ENCODE assay signal across 29 cellular contexts in the genomic region with DNA sequence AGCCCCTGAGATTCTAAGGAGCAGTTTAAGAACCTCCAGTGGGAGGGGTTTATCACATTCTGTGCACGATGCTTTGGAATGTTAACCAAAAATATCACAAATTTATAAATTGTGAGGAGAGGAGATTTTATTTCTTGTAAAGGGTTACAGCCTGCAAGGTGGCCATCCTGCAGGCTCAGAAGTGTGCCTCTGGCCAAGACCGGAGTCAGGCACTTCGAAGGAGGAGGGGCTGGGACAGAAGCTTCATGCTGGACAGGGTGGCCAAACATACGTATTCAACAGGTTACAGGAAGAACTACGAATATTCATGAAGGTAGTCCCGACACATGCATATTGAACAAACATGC.
"Had no signal": no experiment of that assay in that cellular context is flagged by ENCODE, and none has a peak within 500 bp of the region (broad histone marks: within the 10 kb centered on the region; RNA-seq: fewer than 3 reads in every experiment).

No MANE protein-coding gene starts in this region.

- H3K27me3 ChIP-seq: brain microvascular endothelial cell, dorsolateral prefrontal cortex had no signal

- ATAC-seq: activated CD4-positive, CD25-positive, alpha-beta regulatory T cell treated with anti-CD3 and anti-CD28 coated beads, Interleukin-2, amount 50 U/mL, for 24 hours; activated CD8-positive, alpha-beta T cell treated with anti-CD3 and anti-CD28 coated beads for 36 hours; activated T-cell treated with anti-CD3 and anti-CD28 coated beads, Interleukin-2, amount 50 U/mL, for 4 hours; activated T-helper 17 cell treated with anti-CD3 and anti-CD28 coated beads, Interleukin-2, amount 50 U/mL, for 72 hours; esophagus mucosa; T-helper 17 cell had no signal

- H3K36me3 ChIP-seq: brain microvascular endothelial cell, WERI-Rb-1 had no signal

- DNase-seq: activated B cell treated with CpG ODN at 0.5 μM for 24 hours; activated CD4-positive, alpha-beta T cell treated with anti-CD3 and anti-CD28 coated beads for 48 hours; activated CD4-positive, alpha-beta T cell treated with anti-CD3 and anti-CD28 coated beads, Interleukin-2, amount 50 U/mL, for 1 hour; activated CD4-positive, alpha-beta T cell treated with anti-CD3 and anti-CD28 coated beads, Interleukin-2, amount 50 U/mL, for 48 hours; activated CD8-positive, alpha-beta memory T cell treated with anti-CD3 and anti-CD28 coated beads for 24 hours; activated CD8-positive, alpha-beta T cell treated with anti-CD3 and anti-CD28 coated beads for 36 hours; activated effector memory CD4-positive, alpha-beta T cell treated with Interleukin-2 at 50 U/mL for 16 hours; activated gamma-delta T cell treated with Interleukin-2 at 50 U/mL for 16 hours; activated naive CD4-positive, alpha-beta T cell treated with anti-CD3 and anti-CD28 coated beads, Interleukin-2, amount 50 U/mL, for 16 hours; activated naive CD4-positive, alpha-beta T cell treated with Interleukin-2 at 50 U/mL for 16 hours; activated T-cell treated with anti-CD3 and anti-CD28 coated beads, Interleukin-2, amount 50 U/mL, for 4 hours; amniotic stem cell; anterior cingulate cortex; brain microvascular endothelial cell; central memory CD4-positive, alpha-beta T cell; cerebellar nuclear complex; dorsolateral prefrontal cortex; effector memory CD4-positive, alpha-beta T cell; endodermal cell; foreskin fibroblast; head of caudate nucleus; T-helper 1 cell; T-helper 17 cell; T1000; WERI-Rb-1 had no signal

- H3K27ac ChIP-seq: brain microvascular endothelial cell, coronary artery, WERI-Rb-1 had no signal

- H3K4me3 ChIP-seq: coronary artery, dorsolateral prefrontal cortex had no signal
